Comparison of ENCODE assay signal across 15 cellular contexts in genomic region chr20:63092660-63093215, GRCh38.
DNase-seq lines count a peak whose midpoint lies in the region; ATAC-seq, FAIRE-seq and TF ChIP-seq lines count a peak whose summit lies in the region.
"Had no signal": no experiment of that assay in that cellular context is flagged by ENCODE, and none has a peak within 500 bp of the region (broad histone marks: within the 10 kb centered on the region; RNA-seq: fewer than 3 reads in every experiment).

No MANE protein-coding gene starts in this region.

- no peak for TF ChIP-seq POLR2A in transverse colon (IDR thresholded peaks at IDR 0.05)
- no peak for TF ChIP-seq POLR2A in H54 (IDR thresholded peaks at IDR 0.05; ENCODE audit: low read depth, low read length)

- no peak for ATAC-seq in GM18502 (IDR thresholded peaks at IDR 0.05; ENCODE audit: poor library complexity, unreplicated experiment)
- ATAC-seq: foreskin keratinocyte, psoas muscle had no signal

- H3K36me3 ChIP-seq in WERI-Rb-1 (no peaks in the 10 kb centered on the region), transverse colon (no peaks in the 10 kb centered on the region)

- no peak for FAIRE-seq in H54 (lab: Jason Lieb, UNC)

- 76% methylated on average over 25 of the region's 25 CpGs; no CpG with 5 or more reads in 1 of the 2 donors for WGBS in transverse colon (ENCODE audit: low coverage in 1 of 2), 2 donors

- intact Hi-C loops in transverse colon (cut with DNase I; ENCODE audit: low total_unique reads) = no loop called here

- no peak for TF ChIP-seq EP300 in transverse colon (IDR thresholded peaks at IDR 0.05; ENCODE audit: low read depth)

- H3K27me3 ChIP-seq in WERI-Rb-1 (ENCODE audit: insufficient read depth, low read depth, severe bottlenecking) (no peaks in the 10 kb centered on the region), transverse colon (peaks cover 72% of the 10 kb centered on the region)
- H3K27me3 ChIP-seq: foreskin keratinocyte had no signal

- H3K4me3 ChIP-seq in WERI-Rb-1 (ENCODE audit: low read depth, low read length) (no peak overlapping the region), transverse colon (no peak overlapping the region)
- H3K4me3 ChIP-seq: psoas muscle had no signal

- in situ Hi-C loops in transverse colon (cut with MboI; ENCODE audit: low pct_ligation_motif_present in 1 of 4, low pct_unique_long_range_greater_than_20kb in 1 of 4, low sequenced_read_pairs in 3 of 4) = no loop called here

- H3K27ac ChIP-seq in WERI-Rb-1 = no peak overlapping the region
- H3K27ac ChIP-seq in transverse colon = no peak overlapping the region
- H3K27ac ChIP-seq: foreskin keratinocyte, psoas muscle had no signal

- TF ChIP-seq CTCF in WERI-Rb-1 (IDR thresholded peaks at IDR 0.05; ENCODE audit: low read depth, low read length) (no peak), transverse colon (IDR thresholded peaks at IDR 0.05) (no peak)

- H3K9me3 ChIP-seq in WERI-Rb-1 (ENCODE audit: severe bottlenecking) = no peaks in the 10 kb centered on the region
- no peaks in the 10 kb centered on the region for H3K9me3 ChIP-seq in transverse colon
- H3K9me3 ChIP-seq: psoas muscle had no signal

- H3K4me1 ChIP-seq in transverse colon = no peaks in the 10 kb centered on the region
- H3K4me1 ChIP-seq: foreskin keratinocyte, psoas muscle had no signal

- peak; percentile 9 for DNase-seq in activated naive CD4-positive, alpha-beta T cell treated with anti-CD3 and anti-CD28 coated beads, Interleukin-2, amount 50 U/mL, for 16 hours
- DNase-seq in activated naive CD4-positive, alpha-beta T cell treated with Interleukin-2 at 50 U/mL for 16 hours = no peak
- peak; percentile 6 for DNase-seq in WERI-Rb-1
- peak; percentile 38 for DNase-seq in islet precursor cell
- DNase-seq in transverse colon = peak; percentile 6
- DNase-seq in inferior parietal cortex (ENCODE audit: extremely low spot score) = no peak
- no peak for DNase-seq in H54 (ENCODE audit: insufficient read length, low spot score)
- DNase-seq: activated CD4-positive, alpha-beta T cell treated with anti-CD3 and anti-CD28 coated beads for 1 hour; anterior cingulate cortex; foreskin keratinocyte; Kasumi-1; naive B cell; NCI-H1436 treated with DMSO at 0.1 percent for 48 hours had no signal

Comparison
In these comparisons a context has a peak if more than half of its experiments do, and no peak if none do; other contexts are left out.
1. DNase-seq: peak in activated naive CD4-positive, alpha-beta T cell treated with anti-CD3 and anti-CD28 coated beads, Interleukin-2, amount 50 U/mL, for 16 hours (single experiment), WERI-Rb-1 (single experiment), islet precursor cell (single experiment) and transverse colon (single experiment); none in activated naive CD4-positive, alpha-beta T cell treated with Interleukin-2 at 50 U/mL for 16 hours (single experiment), inferior parietal cortex (single experiment) and H54 (single experiment).